Comparison of ENCODE assay signal across 10 cellular contexts in genomic region chr19:56118666-56119584, GRCh38. TPM values are rescaled to one million over a fixed set of nuclear protein-coding genes. Genes with fewer than 3 reads are reported as not detected.
DNase-seq lines count a peak whose midpoint lies in the region; ATAC-seq and TF ChIP-seq lines count a peak whose summit lies in the region.
"Had no signal": no experiment of that assay in that cellular context is flagged by ENCODE, and none has a peak within 500 bp of the region (broad histone marks: within the 10 kb centered on the region; RNA-seq: fewer than 3 reads in every experiment).

No MANE protein-coding gene starts in this region.

- peaks cover 6% of the 10 kb centered on the region for H3K4me1 ChIP-seq in HEK293 (ENCODE audit: control insufficient read depth, insufficient read depth, low read length)
- H3K4me1 ChIP-seq in left ventricle myocardium inferior: peaks cover 69% of the 10 kb centered on the region
- peaks cover 13% of the 10 kb centered on the region for H3K4me1 ChIP-seq in smooth muscle cell (ENCODE audit: low read depth)

- no peaks in the 10 kb centered on the region for H3K27me3 Mint-ChIP-seq in T-helper 17 cell

- H3K27me3 ChIP-seq in left ventricle myocardium inferior (ENCODE audit: low read depth) (no peaks in the 10 kb centered on the region), smooth muscle cell (ENCODE audit: low read depth) (no peaks in the 10 kb centered on the region)

- peaks cover 63% of the 10 kb centered on the region for H4K20me1 ChIP-seq in smooth muscle cell (ENCODE audit: low read depth)

- no peaks in the 10 kb centered on the region for H3K9me3 ChIP-seq in HEK293 (ENCODE audit: control insufficient read depth, insufficient read depth, low read depth, low read length)
- H3K9me3 ChIP-seq in T-helper 17 cell (ENCODE audit: control insufficient read depth, low read length, poor library complexity, severe bottlenecking): no peaks in the 10 kb centered on the region
- no peaks in the 10 kb centered on the region for H3K9me3 ChIP-seq in left ventricle myocardium inferior (replicated peaks)
- no peaks in the 10 kb centered on the region for H3K9me3 ChIP-seq in smooth muscle cell (replicated peaks; ENCODE audit: low read depth)

- TF ChIP-seq CTCF in HEK293 (tag by site-specific recombination; IDR thresholded peaks at IDR 0.05) (no peak), left ventricle myocardium inferior (IDR thresholded peaks at IDR 0.05; ENCODE audit: borderline replicate concordance) (no peak), smooth muscle cell (IDR thresholded peaks at IDR 0.05; ENCODE audit: borderline replicate concordance, insufficient read depth, poor library complexity, severe bottlenecking) (no peak)

- peak overlapping the region; percentile 90 for H3K4me3 Mint-ChIP-seq in T-helper 17 cell

- peaks cover 67% of the 10 kb centered on the region for H3K79me2 ChIP-seq in smooth muscle cell (ENCODE audit: low read depth)

- H3K36me3 Mint-ChIP-seq in T-helper 17 cell (ENCODE audit: low read depth): no peaks in the 10 kb centered on the region

- intact Hi-C loops in left ventricle myocardium inferior (cut with micrococcal nuclease): no loop called here

- no peak for ATAC-seq in T-helper 17 cell
- ATAC-seq in GM21717 (IDR thresholded peaks at IDR 0.05; ENCODE audit: unreplicated experiment): no peak
- ATAC-seq in HG03095 (IDR thresholded peaks at IDR 0.05; ENCODE audit: unreplicated experiment): no peak

- peaks cover 5% of the 10 kb centered on the region for H3F3A ChIP-seq in smooth muscle cell (ENCODE audit: low read depth)

- H3K4me1 Mint-ChIP-seq in T-helper 17 cell: peaks cover 33% of the 10 kb centered on the region

- CTCF ChIA-PET in HEK293 (lab: Yijun Ruan, JAX): no interaction called here

- H3K4me3 ChIP-seq in HEK293 (ENCODE audit: low read depth, low read length): peak overlapping the region; percentile 74; the same call in 1 of the 2 replicates
- peak overlapping the region; percentile 91 for H3K4me3 ChIP-seq in left ventricle myocardium inferior
- H3K4me3 ChIP-seq in smooth muscle cell: peak overlapping the region; percentile 90

- peak overlapping the region; percentile 65 for H3K27ac Mint-ChIP-seq in T-helper 17 cell

- H3K36me3 ChIP-seq in HEK293 (ENCODE audit: control insufficient read depth in 2 of 2, insufficient read depth in 1 of 2, low read length in 2 of 2): peaks cover 0 to 27% of the 10 kb centered on the region in 2 experiments; a peak in 2 of 3 replicates
- H3K36me3 ChIP-seq in left ventricle myocardium inferior: no peaks in the 10 kb centered on the region
- H3K36me3 ChIP-seq in smooth muscle cell (ENCODE audit: low read depth): no peaks in the 10 kb centered on the region

- no peak overlapping the region for H2AFZ ChIP-seq in smooth muscle cell (ENCODE audit: low read depth)

- 89% methylated on average over 9 of the region's 9 CpGs for WGBS in smooth muscle cell (ENCODE audit: low lambda C conversion rate)

- POLR2A ChIA-PET in HEK293 (lab: Yijun Ruan, JAX): interaction anchor here (1.2 kb wide), 1 partner anchor 11 kb away, joined by 3 read pairs; no protein-coding TSS in a partner anchor

- peak overlapping the region; percentile 96 for H3K9ac ChIP-seq in smooth muscle cell (ENCODE audit: low read depth)

- peak overlapping the region; percentile 98 for H3K4me2 ChIP-seq in smooth muscle cell

- DNase-seq in T-helper 17 cell (no peak), left ventricle myocardium inferior (no peak), smooth muscle cell (lab: John Stamatoyannopoulos, UW; ENCODE audit: unreplicated experiment) (no peak), SK-N-DZ (ENCODE audit: low spot score) (no peak), NCI-H446 (lab: John Stamatoyannopoulos, UW) (no peak)
- DNase-seq: activated CD4-positive, alpha-beta T cell treated with anti-CD3 and anti-CD28 coated beads for 4 hours had no signal

- peak overlapping the region; percentile 94 for H3K27ac ChIP-seq in HEK293 (ENCODE audit: extremely low read depth, low read depth, low read length)
- peak overlapping the region; percentile 97 for H3K27ac ChIP-seq in left ventricle myocardium inferior (replicated peaks)
- H3K27ac ChIP-seq in smooth muscle cell (ENCODE audit: low read depth): peak overlapping the region; percentile 95

TF ChIP-seq in HEK293, 187 proteins besides CTCF, POLR2A, EP300 and RAD21:
- 0 out of 2 replicates have a peak, but pooled peaks have one; percentile 10 for TF ChIP-seq HOXC10 (CRISPR knock-in tag; IDR thresholded peaks at IDR 0.05)
- no peak for TF ChIP-seq ZNF366 (tag by site-specific recombination; conservative IDR thresholded peaks at IDR 0.05)
- peak; percentile 7; the same call in 1 of the 2 replicates for TF ChIP-seq ZNF623 (tag by site-specific recombination; IDR thresholded peaks at IDR 0.05)
- no peak for TF ChIP-seq ZBTB44 (tag by site-specific recombination; IDR thresholded peaks at IDR 0.05)
- no peak for TF ChIP-seq ZNF18 (tag by site-specific recombination; IDR thresholded peaks at IDR 0.05)
- TF ChIP-seq MEIS1 (CRISPR knock-in tag; IDR thresholded peaks at IDR 0.05; ENCODE audit: borderline replicate concordance): no peak
- TF ChIP-seq ZNF140 (tag by site-specific recombination; IDR thresholded peaks at IDR 0.05): no peak
- no peak for TF ChIP-seq ZNF561 (tag by site-specific recombination; IDR thresholded peaks at IDR 0.05; ENCODE audit: borderline replicate concordance)
- no peak for TF ChIP-seq IKZF3 (tag by site-specific recombination; IDR thresholded peaks at IDR 0.05)
- TF ChIP-seq ZSCAN5A (tag by site-specific recombination; IDR thresholded peaks at IDR 0.05): no peak
- TF ChIP-seq PRDM1 (tag by site-specific recombination; IDR thresholded peaks at IDR 0.05): no peak

RNA-seq across cellular contexts. Expression of gene ZNF787, which starts 2.2 kb away (rescaled TPM):
- total RNA-seq in T-helper 17 cell (10 to 100 TPM; 17.2 to 22.2 TPM), left ventricle myocardium inferior (31.8 TPM), smooth muscle cell (7.4 and 10.0 TPM in 2 replicates)
- polyA plus RNA-seq in smooth muscle cell: 20.3 and 22.8 TPM in 2 replicates
- polyA plus RNA-seq in SK-N-DZ (2014; cell fraction: cytosol; rRNA removed): 11.9 and 15.2 TPM in 2 replicates
- polyA plus RNA-seq in SK-N-DZ (2014; cell fraction: nucleus; rRNA removed): 10.7 and 19.6 TPM in 2 replicates

RNA-seq across cellular contexts. Expression of gene ZNF444, which starts 22.2 kb away (rescaled TPM):
- total RNA-seq in T-helper 17 cell (10 to 100 TPM; 12.3 to 16.7 TPM), left ventricle myocardium inferior (19.2 TPM), smooth muscle cell (10.8 and 20.0 TPM in 2 replicates)
- polyA plus RNA-seq in smooth muscle cell: 40.6 and 55.5 TPM in 2 replicates
- polyA plus RNA-seq in SK-N-DZ (2014; cell fraction: cytosol; rRNA removed): 12.2 and 31.6 TPM in 2 replicates
- polyA plus RNA-seq in SK-N-DZ (2014; cell fraction: nucleus; rRNA removed): 63.4 and 87.1 TPM in 2 replicates

RNA-seq across cellular contexts. Expression of gene GALP, which starts 56.9 kb away (rescaled TPM):
- not detected for total RNA-seq in T-helper 17 cell
- not detected for total RNA-seq in left ventricle myocardium inferior
- not detected in 2 replicates for total RNA-seq in smooth muscle cell
- polyA plus RNA-seq in smooth muscle cell: not detected in 2 replicates
- polyA plus RNA-seq in SK-N-DZ (2014; cell fraction: cytosol; rRNA removed): not detected in 2 replicates
- not detected in 2 replicates for polyA plus RNA-seq in SK-N-DZ (2014; cell fraction: nucleus; rRNA removed)
- total RNA-seq: left lobe of liver had no signal
